Comparison of ENCODE assay signal across 1 cellular context in the genomic region with DNA sequence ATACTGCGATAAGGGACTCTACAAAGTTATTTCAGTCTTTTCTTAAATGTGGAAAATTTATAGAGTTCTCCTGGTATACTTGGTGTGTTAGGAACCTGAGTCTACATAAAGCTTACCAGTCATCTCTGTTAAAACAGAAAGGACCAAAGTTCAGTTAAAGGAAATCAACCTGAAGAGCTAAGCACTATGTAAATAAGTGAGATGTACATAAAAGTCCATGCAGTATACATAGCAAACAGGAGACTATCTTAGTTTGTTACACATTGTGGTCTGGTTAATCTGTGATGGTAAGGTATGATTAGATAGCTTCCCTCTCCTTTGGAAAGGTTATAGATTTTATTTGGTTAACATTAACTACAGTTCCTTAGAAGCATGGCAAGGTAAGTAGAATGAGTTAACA.
TF ChIP-seq lines count a peak whose summit lies in the region.

No MANE protein-coding gene starts in this region.

TF ChIP-seq in WTC11, 78 proteins besides CTCF, POLR2A, EP300 and RAD21 (continued from another document):
- TF ChIP-seq, protein P1, sequence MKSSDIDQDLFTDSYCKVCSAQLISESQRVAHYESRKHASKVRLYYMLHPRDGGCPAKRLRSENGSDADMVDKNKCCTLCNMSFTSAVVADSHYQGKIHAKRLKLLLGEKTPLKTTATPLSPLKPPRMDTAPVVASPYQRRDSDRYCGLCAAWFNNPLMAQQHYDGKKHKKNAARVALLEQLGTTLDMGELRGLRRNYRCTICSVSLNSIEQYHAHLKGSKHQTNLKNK (CRISPR knock-in tag; IDR thresholded peaks at IDR 0.05) = no peak
- peak; percentile 78 for TF ChIP-seq GABPB1 (CRISPR knock-in tag; IDR thresholded peaks at IDR 0.05)
- TF ChIP-seq ZNF232 (CRISPR knock-in tag; IDR thresholded peaks at IDR 0.05) = no peak
- TF ChIP-seq SP1 (CRISPR knock-in tag; conservative IDR thresholded peaks at IDR 0.05) = no peak
